Comparison of ENCODE assay signal across 1 cellular context in the genomic region with DNA sequence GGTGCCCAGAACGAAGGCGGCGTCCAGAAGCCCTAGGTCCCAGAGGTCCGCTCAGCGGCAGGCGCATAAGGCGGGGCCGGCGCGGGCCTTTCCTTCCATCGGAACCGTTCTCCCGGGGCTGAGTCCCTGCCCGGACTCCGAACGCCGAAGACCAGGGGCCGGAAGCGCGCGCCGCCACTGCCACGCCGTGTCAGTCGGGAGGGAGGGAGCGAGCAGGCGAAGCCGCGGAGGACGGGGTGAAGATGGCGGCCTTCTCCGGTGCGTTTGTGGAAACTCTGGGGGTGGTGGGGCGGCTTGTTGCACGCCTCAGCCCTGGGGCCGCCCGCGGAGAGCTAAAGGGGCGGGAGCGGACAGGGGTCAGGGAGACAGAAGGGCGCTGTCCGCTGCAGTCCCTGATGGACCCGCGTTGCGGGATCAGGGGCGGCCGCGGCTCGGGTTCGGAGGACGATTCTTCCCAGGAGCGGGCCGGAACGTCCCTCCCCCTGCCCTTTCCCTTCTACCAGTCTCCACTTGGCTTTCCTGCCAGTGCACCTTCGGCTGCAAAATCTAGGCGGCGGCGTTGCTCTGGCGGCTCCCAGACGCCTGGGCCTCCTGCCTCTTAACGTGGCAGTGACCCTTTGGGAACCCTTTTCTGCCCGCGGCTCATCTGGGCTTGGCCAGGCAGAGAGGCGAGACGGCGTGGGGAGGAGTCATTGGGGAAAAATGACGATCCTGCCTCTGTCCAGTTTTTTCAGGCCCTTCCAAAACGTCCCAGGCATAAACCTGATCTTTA.
A peak's percentile ranks its signal among the peaks of the same experiment; 100 is the strongest.
TF ChIP-seq lines count a peak whose summit lies in the region.

TSS of gene DDX1 (plus strand) at position 177 of the 772 bp plus-strand sequence. CDS start at position 243, 66 bp downstream.

TF ChIP-seq in WTC11, 78 proteins besides CTCF, POLR2A, EP300 and RAD21 (continued from another document):
- TF ChIP-seq PRDM15 (CRISPR knock-in tag; IDR thresholded peaks at IDR 0.05), result no peak
- TF ChIP-seq, protein P1, sequence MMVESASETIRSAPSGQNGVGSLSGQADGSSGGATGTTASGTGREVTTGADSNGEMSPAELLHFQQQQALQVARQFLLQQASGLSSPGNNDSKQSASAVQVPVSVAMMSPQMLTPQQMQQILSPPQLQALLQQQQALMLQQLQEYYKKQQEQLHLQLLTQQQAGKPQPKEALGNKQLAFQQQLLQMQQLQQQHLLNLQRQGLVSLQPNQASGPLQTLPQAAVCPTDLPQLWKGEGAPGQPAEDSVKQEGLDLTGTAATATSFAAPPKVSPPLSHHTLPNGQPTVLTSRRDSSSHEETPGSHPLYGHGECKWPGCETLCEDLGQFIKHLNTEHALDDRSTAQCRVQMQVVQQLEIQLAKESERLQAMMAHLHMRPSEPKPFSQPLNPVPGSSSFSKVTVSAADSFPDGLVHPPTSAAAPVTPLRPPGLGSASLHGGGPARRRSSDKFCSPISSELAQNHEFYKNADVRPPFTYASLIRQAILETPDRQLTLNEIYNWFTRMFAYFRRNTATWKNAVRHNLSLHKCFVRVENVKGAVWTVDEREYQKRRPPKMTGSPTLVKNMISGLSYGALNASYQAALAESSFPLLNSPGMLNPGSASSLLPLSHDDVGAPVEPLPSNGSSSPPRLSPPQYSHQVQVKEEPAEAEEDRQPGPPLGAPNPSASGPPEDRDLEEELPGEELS (CRISPR knock-in tag; IDR thresholded peaks at IDR 0.05), result peak; percentile 87; the same call in 1 of the 2 replicates
- TF ChIP-seq CREB1 (CRISPR knock-in tag; IDR thresholded peaks at IDR 0.05), result no peak
- TF ChIP-seq JUN (CRISPR knock-in tag; IDR thresholded peaks at IDR 0.05), result peak; percentile 84
- peak; percentile 22; the same call in 1 of the 2 replicates for TF ChIP-seq PREB (CRISPR knock-in tag; IDR thresholded peaks at IDR 0.05; ENCODE audit: borderline replicate concordance)
- peak; percentile 86 for TF ChIP-seq ZNF138 (CRISPR knock-in tag; conservative IDR thresholded peaks at IDR 0.05)
- peak; percentile 92 for TF ChIP-seq FOXP1 (CRISPR knock-in tag; IDR thresholded peaks at IDR 0.05; ENCODE audit: borderline replicate concordance)
